ENCODE assay signal across 11 cellular contexts in the genomic region with DNA sequence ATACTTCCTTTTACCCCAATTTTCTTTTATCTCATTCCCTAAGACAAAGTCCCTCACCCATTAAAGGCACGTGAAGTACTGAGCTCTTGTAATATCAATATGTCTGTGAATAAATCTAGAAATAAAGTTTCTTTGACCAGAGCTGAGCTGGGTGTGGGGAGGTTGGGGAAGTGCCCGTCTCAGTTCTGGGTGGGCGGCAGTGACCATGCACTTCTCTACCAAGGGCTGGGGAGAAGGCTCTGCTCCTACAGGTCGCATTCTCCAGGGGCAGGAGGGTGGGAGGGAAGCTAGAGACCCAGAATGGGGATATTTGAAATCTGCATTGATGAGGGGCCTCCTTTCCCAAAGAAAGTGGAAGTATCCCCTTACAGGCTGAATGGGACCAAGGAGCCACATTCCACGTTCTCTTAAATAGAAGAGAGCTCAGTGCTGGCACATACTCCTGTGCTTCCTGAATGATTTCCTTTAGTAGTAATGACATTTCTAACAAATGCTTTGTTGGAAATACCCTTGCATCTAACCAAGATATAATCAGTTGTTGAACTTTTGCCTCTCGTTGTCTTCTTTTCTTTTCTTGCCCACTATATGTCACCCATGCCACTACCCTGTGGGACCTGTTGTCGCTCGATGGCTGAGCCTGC.
"Had no signal": no experiment of that assay in that cellular context is flagged by ENCODE, and none has a peak within 500 bp of the region (broad histone marks: within the 10 kb centered on the region; RNA-seq: fewer than 3 reads in every experiment).

No MANE protein-coding gene starts in this region.

- H3K4me1 ChIP-seq: colonic mucosa had no signal

- DNase-seq: activated CD4-positive, alpha-beta memory T cell treated with anti-CD3 and anti-CD28 coated beads, Interleukin-2, amount 10 ng/mL, durations not matched to agents 7 days and 5 days; activated naive CD4-positive, alpha-beta T cell; caudate nucleus; colonic mucosa; effector CD8-positive, alpha-beta T cell; left colon; T-helper 17 cell had no signal

- H3K9me3 Mint-ChIP-seq: activated CD4-positive, alpha-beta memory T cell treated with anti-CD3 and anti-CD28 coated beads, Interleukin-2, amount 10 ng/mL, durations not matched to agents 7 days and 5 days; neural crest cell had no signal

- H3K4me3 ChIP-seq: colonic mucosa, skin epidermis, tibial nerve had no signal

- H3K4me1 Mint-ChIP-seq: neural crest cell had no signal

- H3K27ac ChIP-seq: colonic mucosa, skin epidermis, tibial nerve had no signal

- H3K4me3 Mint-ChIP-seq: activated CD4-positive, alpha-beta memory T cell treated with anti-CD3 and anti-CD28 coated beads, Interleukin-2, amount 10 ng/mL, durations not matched to agents 7 days and 5 days; neural crest cell; T-helper 17 cell had no signal

- H3K27ac Mint-ChIP-seq: activated CD4-positive, alpha-beta memory T cell treated with anti-CD3 and anti-CD28 coated beads, Interleukin-2, amount 10 ng/mL, durations not matched to agents 7 days and 5 days had no signal

- ATAC-seq: left colon, SK-N-SH treated with all-trans-retinoic acid at 6 μM for 48 hours, T-helper 17 cell had no signal

- H3K9me3 ChIP-seq: colonic mucosa, tibial nerve had no signal

- H3K27me3 ChIP-seq: colonic mucosa, tibial nerve had no signal

- H3K27me3 Mint-ChIP-seq: activated CD4-positive, alpha-beta memory T cell treated with anti-CD3 and anti-CD28 coated beads, Interleukin-2, amount 10 ng/mL, durations not matched to agents 7 days and 5 days; T-helper 17 cell had no signal
